Comparison of ENCODE assay signal across 19 cellular contexts in genomic region chr3:188236241-188236640, GRCh38.
"Had no signal": no experiment of that assay in that cellular context is flagged by ENCODE, and none has a peak within 500 bp of the region (broad histone marks: within the 10 kb centered on the region; RNA-seq: fewer than 3 reads in every experiment).

No MANE protein-coding gene starts in this region.

- H3K27ac Mint-ChIP-seq: activated naive CD8-positive, alpha-beta T cell treated with anti-CD3 and anti-CD28 coated beads for 36 hours; activated T-helper 1 cell treated with anti-CD3 and anti-CD28 coated beads, Interleukin-12 subunit alpha, Interleukin-12 subunit beta, Interleukin-2, Interleukin-4 antibody, amounts not matched to agents 30 ng/mL and 10 ng/mL and 1 ng/mL, durations not matched to agents 14 hours and 24 hours and 36 hours; naive thymus-derived CD4-positive, alpha-beta T cell; stimulated activated naive CD8-positive, alpha-beta T cell treated with anti-CD3 and anti-CD28 coated beads, Interleukin-15, Interleukin-2, amounts not matched to agents 100 ng/mL and 50 ng/mL, for 24 hours had no signal

- H3K36me3 ChIP-seq: colonic mucosa, left lung had no signal

- H3K9me3 ChIP-seq: body of pancreas, colonic mucosa, left lung had no signal

- DNase-seq: activated CD4-positive, alpha-beta T cell treated with anti-CD3 and anti-CD28 coated beads, Interleukin-2, amount 50 U/mL, for 1 hour; activated naive CD8-positive, alpha-beta T cell treated with anti-CD3 and anti-CD28 coated beads for 36 hours; amygdala; body of pancreas; caudate nucleus; colonic mucosa; hippocampal formation; left lung; mammary epithelial cell; naive thymus-derived CD4-positive, alpha-beta T cell; nucleus accumbens; stimulated activated CD4-positive, alpha-beta T cell treated with anti-CD3 and anti-CD28 coated beads, Interleukin-4, amount 100 ng/mL, for 4 hours; stimulated activated CD8-positive, alpha-beta memory T cell treated with anti-CD3 and anti-CD28 coated beads, Interleukin-4, amount 100 ng/mL, for 48 hours had no signal

- H3K27ac ChIP-seq: body of pancreas, colonic mucosa, left lung, skin epidermis had no signal

- H3K27me3 ChIP-seq: body of pancreas, colonic mucosa, left lung had no signal

- H3K27me3 Mint-ChIP-seq: activated naive CD8-positive, alpha-beta T cell treated with anti-CD3 and anti-CD28 coated beads for 36 hours; naive thymus-derived CD4-positive, alpha-beta T cell; stimulated activated naive CD8-positive, alpha-beta T cell treated with anti-CD3 and anti-CD28 coated beads, Interleukin-15, Interleukin-2, amounts not matched to agents 100 ng/mL and 50 ng/mL, for 24 hours had no signal

- H3K4me1 ChIP-seq: colonic mucosa had no signal

- H3K4me3 Mint-ChIP-seq: activated naive CD8-positive, alpha-beta T cell treated with anti-CD3 and anti-CD28 coated beads for 36 hours; activated T-helper 1 cell treated with anti-CD3 and anti-CD28 coated beads, Interleukin-12 subunit alpha, Interleukin-12 subunit beta, Interleukin-2, Interleukin-4 antibody, amounts not matched to agents 30 ng/mL and 10 ng/mL and 1 ng/mL, durations not matched to agents 14 hours and 24 hours and 36 hours; naive thymus-derived CD4-positive, alpha-beta T cell; stimulated activated naive CD8-positive, alpha-beta T cell treated with anti-CD3 and anti-CD28 coated beads, Interleukin-15, Interleukin-2, amounts not matched to agents 100 ng/mL and 50 ng/mL, for 24 hours had no signal

- ATAC-seq: activated CD4-positive, CD25-positive, alpha-beta regulatory T cell treated with anti-CD3 and anti-CD28 coated beads, Interleukin-2, amount 50 U/mL, for 24 hours; body of pancreas; left lung; naive thymus-derived CD4-positive, alpha-beta T cell had no signal

- H3K9me3 Mint-ChIP-seq: activated T-helper 1 cell treated with anti-CD3 and anti-CD28 coated beads, Interleukin-12 subunit alpha, Interleukin-12 subunit beta, Interleukin-2, Interleukin-4 antibody, amounts not matched to agents 30 ng/mL and 10 ng/mL and 1 ng/mL, durations not matched to agents 14 hours and 24 hours and 36 hours; stimulated activated naive CD8-positive, alpha-beta T cell treated with anti-CD3 and anti-CD28 coated beads, Interleukin-15, Interleukin-2, amounts not matched to agents 100 ng/mL and 50 ng/mL, for 24 hours had no signal

- H3K4me3 ChIP-seq: body of pancreas, colonic mucosa, left lung, skin epidermis had no signal

- FAIRE-seq: endometrium, keratinocyte had no signal
